In the genomic region with DNA sequence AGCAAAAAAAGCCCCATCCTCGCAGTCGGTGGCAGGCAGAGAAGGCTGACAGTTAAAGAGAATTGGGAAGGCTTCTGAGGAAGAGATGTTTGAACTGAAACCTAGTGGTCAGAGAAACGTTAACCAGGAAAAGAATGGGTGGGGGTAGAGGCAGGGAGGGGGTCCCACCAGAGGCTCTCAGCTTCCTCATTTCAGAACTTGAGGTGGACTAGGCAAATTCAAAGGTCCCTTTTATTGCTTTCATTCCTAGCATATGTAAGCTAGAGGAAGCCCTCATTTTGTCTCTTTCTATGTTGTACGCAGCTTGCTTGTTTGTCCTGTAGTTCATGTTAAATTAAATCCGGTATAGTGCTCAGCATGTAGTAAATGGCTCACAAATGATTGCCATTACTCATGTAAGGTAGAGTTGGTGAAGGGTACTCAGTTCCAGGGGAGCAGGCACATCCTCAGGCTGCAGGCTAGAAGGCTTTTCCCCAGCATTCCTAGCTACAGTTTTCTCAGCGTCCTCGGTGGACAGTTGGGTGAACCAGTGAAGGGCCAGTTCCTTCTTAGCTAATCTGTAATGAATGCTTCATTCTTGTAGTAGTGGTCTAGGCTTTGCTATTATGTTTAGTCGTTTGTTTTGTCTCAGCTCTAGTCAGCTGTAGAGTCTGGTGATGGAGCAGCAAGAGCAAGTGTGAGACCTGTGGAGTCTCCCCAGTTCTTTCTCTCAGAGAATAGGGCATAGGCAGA, we compare ENCODE assay signal across 10 cellular contexts. TPM values are rescaled to one million over a fixed set of nuclear protein-coding genes. Genes with fewer than 3 reads are reported as not detected.
A peak's percentile ranks its signal among the peaks of the same experiment; 100 is the strongest.
DNase-seq lines count a peak whose midpoint lies in the region; ATAC-seq, FAIRE-seq and TF ChIP-seq lines count a peak whose summit lies in the region.
"Had no signal": no experiment of that assay in that cellular context is flagged by ENCODE, and none has a peak within 500 bp of the region (broad histone marks: within the 10 kb centered on the region; RNA-seq: fewer than 3 reads in every experiment).

No MANE protein-coding gene starts in this region.

- no peaks in the 10 kb centered on the region for H3K36me3 Mint-ChIP-seq in activated T-helper 2 cell treated with anti-CD3 and anti-CD28 coated beads, Interferon-gamma antibody, Interleukin-2, Interleukin-4, amounts not matched to agents 10 μg/mL and 5 μg/mL and 100 μg/mL, durations not matched to agents 14 hours and 24 hours and 36 hours (ENCODE audit: low read depth)
- H3K36me3 Mint-ChIP-seq in activated CD4-positive, alpha-beta T cell treated with anti-CD3 and anti-CD28 coated beads, Interleukin-2, amount 10 ng/mL, durations not matched to agents 7 days and 5 days (ENCODE audit: low read depth): no peaks in the 10 kb centered on the region

- CTCF ChIA-PET in activated CD4-positive, alpha-beta T cell treated with anti-CD3 and anti-CD28 coated beads, Interleukin-2, amount 10 ng/mL, durations not matched to agents 7 days and 5 days (lab: Charles Lee): interaction anchor here (1.0 kb wide), 1 partner anchor 139 kb away, joined by 3 read pairs; no protein-coding TSS in a partner anchor

- DNase-seq in activated T-helper 2 cell treated with anti-CD3 and anti-CD28 coated beads, Interferon-gamma antibody, Interleukin-2, Interleukin-4, amounts not matched to agents 10 μg/mL and 5 μg/mL and 100 μg/mL, durations not matched to agents 14 hours and 24 hours and 36 hours (ENCODE audit: low spot score): no peak
- DNase-seq in NAMALWA (ENCODE audit: low spot score) (no peak), RCC 7860 (ENCODE audit: low spot score) (no peak), brain microvascular endothelial cell (no peak)
- DNase-seq in activated CD4-positive, alpha-beta T cell treated with anti-CD3 and anti-CD28 coated beads, Interleukin-2, amount 10 ng/mL, durations not matched to agents 7 days and 5 days: no peak

- no peak for TF ChIP-seq CTCF in brain microvascular endothelial cell (IDR thresholded peaks at IDR 0.05; ENCODE audit: low read depth, low read length, missing control alignments)

- peaks cover 32% of the 10 kb centered on the region for H3K4me1 Mint-ChIP-seq in activated T-helper 2 cell treated with anti-CD3 and anti-CD28 coated beads, Interferon-gamma antibody, Interleukin-2, Interleukin-4, amounts not matched to agents 10 μg/mL and 5 μg/mL and 100 μg/mL, durations not matched to agents 14 hours and 24 hours and 36 hours (ENCODE audit: low read depth)
- H3K4me1 Mint-ChIP-seq in activated CD4-positive, alpha-beta T cell treated with anti-CD3 and anti-CD28 coated beads, Interleukin-2, amount 10 ng/mL, durations not matched to agents 7 days and 5 days: peaks cover 9% of the 10 kb centered on the region

- H4K20me1 ChIP-seq in BLaER1 treated with 17β-estradiol and CSF1 and Interleukin-3, amounts not matched to agents 10 nM and 100 nM: peaks cover 0 to 19% (median 0%) of the 10 kb centered on the region in 11 experiments; a peak in 5 of 22 replicates

- in situ Hi-C loops in brain microvascular endothelial cell (cut with HindIII; ENCODE audit: low pct_ligation_motif_present, low sequenced_read_pairs): no loop called here

- peaks cover 29 to 42% (median 35%) of the 10 kb centered on the region in 10 experiments for H3K4me1 ChIP-seq in BLaER1 treated with 17β-estradiol and CSF1 and Interleukin-3, amounts not matched to agents 10 nM and 100 nM
- H3K4me1 ChIP-seq: SJSA1 had no signal

- H3K27ac Mint-ChIP-seq in activated T-helper 2 cell treated with anti-CD3 and anti-CD28 coated beads, Interferon-gamma antibody, Interleukin-2, Interleukin-4, amounts not matched to agents 10 μg/mL and 5 μg/mL and 100 μg/mL, durations not matched to agents 14 hours and 24 hours and 36 hours: peak overlapping the region; percentile 66
- no peak overlapping the region for H3K27ac Mint-ChIP-seq in activated CD4-positive, alpha-beta T cell treated with anti-CD3 and anti-CD28 coated beads, Interleukin-2, amount 10 ng/mL, durations not matched to agents 7 days and 5 days

- H3K4me3 ChIP-seq in BLaER1 treated with 17β-estradiol and CSF1 and Interleukin-3, amounts not matched to agents 10 nM and 100 nM: peak overlapping the region in 8 of 10 experiments; percentile 2 to 49 (median 29); a peak in 9 of 20 replicates
- H3K4me3 ChIP-seq in brain microvascular endothelial cell (ENCODE audit: low read depth, low read length): no peak overlapping the region
- H3K4me3 ChIP-seq: SJSA1, skin epidermis had no signal

- peak overlapping the region in 10 of 11 experiments; percentile 22 to 74 (median 58); a peak in 19 of 22 replicates for H3K27ac ChIP-seq in BLaER1 treated with 17β-estradiol and CSF1 and Interleukin-3, amounts not matched to agents 10 nM and 100 nM
- no peak overlapping the region for H3K27ac ChIP-seq in brain microvascular endothelial cell
- H3K27ac ChIP-seq: SJSA1 had no signal

- no peak overlapping the region for H3K4me3 Mint-ChIP-seq in activated T-helper 2 cell treated with anti-CD3 and anti-CD28 coated beads, Interferon-gamma antibody, Interleukin-2, Interleukin-4, amounts not matched to agents 10 μg/mL and 5 μg/mL and 100 μg/mL, durations not matched to agents 14 hours and 24 hours and 36 hours (ENCODE audit: low read depth)
- H3K4me3 Mint-ChIP-seq in activated CD4-positive, alpha-beta T cell treated with anti-CD3 and anti-CD28 coated beads, Interleukin-2, amount 10 ng/mL, durations not matched to agents 7 days and 5 days: no peak overlapping the region

- no peaks in the 10 kb centered on the region for H3K27me3 ChIP-seq in BLaER1 treated with 17β-estradiol and CSF1 and Interleukin-3, amounts not matched to agents 10 nM and 100 nM
- H3K27me3 ChIP-seq in brain microvascular endothelial cell (replicated peaks): no peaks in the 10 kb centered on the region
- H3K27me3 ChIP-seq: SJSA1 had no signal

- ATAC-seq in GM19351 (IDR thresholded peaks at IDR 0.05; ENCODE audit: unreplicated experiment) (peak; percentile 72), HG03108 (IDR thresholded peaks at IDR 0.05; ENCODE audit: unreplicated experiment) (peak; percentile 73)

- peaks cover 0 to 9% (median 0%) of the 10 kb centered on the region in 11 experiments; a peak in 6 of 22 replicates for H3K9me3 ChIP-seq in BLaER1 treated with 17β-estradiol and CSF1 and Interleukin-3, amounts not matched to agents 10 nM and 100 nM (replicated peaks in 1 of 11)
- H3K9me3 ChIP-seq: SJSA1 had no signal

- peaks cover 0 to 8% (median 0%) of the 10 kb centered on the region in 11 experiments; a peak in 3 of 22 replicates for H3K36me3 ChIP-seq in BLaER1 treated with 17β-estradiol and CSF1 and Interleukin-3, amounts not matched to agents 10 nM and 100 nM
- no peaks in the 10 kb centered on the region for H3K36me3 ChIP-seq in brain microvascular endothelial cell (replicated peaks)
- H3K36me3 ChIP-seq: SJSA1 had no signal

- no peaks in the 10 kb centered on the region for H3K27me3 Mint-ChIP-seq in activated T-helper 2 cell treated with anti-CD3 and anti-CD28 coated beads, Interferon-gamma antibody, Interleukin-2, Interleukin-4, amounts not matched to agents 10 μg/mL and 5 μg/mL and 100 μg/mL, durations not matched to agents 14 hours and 24 hours and 36 hours (ENCODE audit: low read depth)
- no peaks in the 10 kb centered on the region for H3K27me3 Mint-ChIP-seq in activated CD4-positive, alpha-beta T cell treated with anti-CD3 and anti-CD28 coated beads, Interleukin-2, amount 10 ng/mL, durations not matched to agents 7 days and 5 days

- no peak for FAIRE-seq in RCC 7860 (lab: Jason Lieb, UNC)

- intact Hi-C loops in activated T-helper 2 cell treated with anti-CD3 and anti-CD28 coated beads, Interferon-gamma antibody, Interleukin-2, Interleukin-4, amounts not matched to agents 10 μg/mL and 5 μg/mL and 100 μg/mL, durations not matched to agents 14 hours and 24 hours and 36 hours (cut with micrococcal nuclease): no loop called here

- POLR2A ChIA-PET in activated CD4-positive, alpha-beta T cell treated with anti-CD3 and anti-CD28 coated beads, Interleukin-2, amount 10 ng/mL, durations not matched to agents 7 days and 5 days (lab: Charles Lee): no interaction called here

- H3K9ac ChIP-seq in BLaER1 treated with 17β-estradiol and CSF1 and Interleukin-3, amounts not matched to agents 10 nM and 100 nM: peak overlapping the region in 10 of 11 experiments; percentile 13 to 64 (median 46); a peak in 14 of 22 replicates

- no peaks in the 10 kb centered on the region for H3K9me3 Mint-ChIP-seq in activated T-helper 2 cell treated with anti-CD3 and anti-CD28 coated beads, Interferon-gamma antibody, Interleukin-2, Interleukin-4, amounts not matched to agents 10 μg/mL and 5 μg/mL and 100 μg/mL, durations not matched to agents 14 hours and 24 hours and 36 hours
- H3K9me3 Mint-ChIP-seq in activated CD4-positive, alpha-beta T cell treated with anti-CD3 and anti-CD28 coated beads, Interleukin-2, amount 10 ng/mL, durations not matched to agents 7 days and 5 days: no peaks in the 10 kb centered on the region

- H3K4me2 ChIP-seq in BLaER1 treated with 17β-estradiol and CSF1 and Interleukin-3, amounts not matched to agents 10 nM and 100 nM: peak overlapping the region; percentile 63 to 95 (median 81)

RNA-seq across cellular contexts. Expression of a gene that starts 58.6 kb away (rescaled TPM):
- total RNA-seq in activated T-helper 2 cell treated with anti-CD3 and anti-CD28 coated beads, Interferon-gamma antibody, Interleukin-2, Interleukin-4, amounts not matched to agents 10 μg/mL and 5 μg/mL and 100 μg/mL, durations not matched to agents 14 hours and 24 hours and 36 hours: 23.3 and 23.5 TPM in 2 replicates
- total RNA-seq in activated CD4-positive, alpha-beta T cell treated with anti-CD3 and anti-CD28 coated beads, Interleukin-2, amount 10 ng/mL, durations not matched to agents 7 days and 5 days: 10 to 100 TPM; 16.8 to 17.0 TPM
